Comparison of ENCODE assay signal across 9 cellular contexts in the genomic region with DNA sequence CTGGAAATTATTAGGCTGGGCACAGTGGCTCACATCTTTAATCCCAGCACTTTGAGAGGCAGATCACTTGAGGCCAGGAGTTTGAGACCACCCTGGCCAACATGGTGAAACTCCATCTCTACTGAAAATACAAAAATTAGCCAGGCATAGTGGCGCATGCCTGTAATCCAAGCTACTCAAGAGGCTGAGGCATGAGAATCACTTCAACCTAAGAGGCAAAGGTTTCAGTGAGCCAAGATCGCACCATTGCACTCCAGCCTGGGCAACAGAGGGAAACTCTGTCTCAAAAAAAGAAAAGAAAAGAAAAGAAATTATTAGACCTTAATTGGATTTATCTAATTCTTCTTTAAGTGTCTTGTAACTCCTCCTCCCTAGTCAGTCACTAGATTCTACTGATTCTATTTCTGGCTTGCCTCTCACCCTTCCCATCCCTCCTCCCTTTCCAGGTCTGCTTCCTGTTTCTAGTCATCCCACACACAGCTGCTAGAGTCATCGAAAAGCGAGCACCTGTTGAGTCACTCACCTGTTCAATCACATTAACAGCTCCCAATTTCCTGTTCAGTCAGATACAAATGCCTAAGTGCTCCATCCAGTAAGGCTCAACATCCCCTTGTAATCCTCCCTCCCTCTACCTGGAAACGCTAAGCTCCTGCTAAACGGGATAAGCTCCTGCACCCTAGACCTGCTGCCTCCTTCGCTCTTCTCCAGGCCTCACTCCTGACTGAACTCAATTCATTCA. TPM values are rescaled to one million over a fixed set of nuclear protein-coding genes. Genes with fewer than 3 reads are reported as not detected.
DNase-seq lines count a peak whose midpoint lies in the region; ATAC-seq, FAIRE-seq and TF ChIP-seq lines count a peak whose summit lies in the region.
"Had no signal": no experiment of that assay in that cellular context is flagged by ENCODE, and none has a peak within 500 bp of the region (broad histone marks: within the 10 kb centered on the region; RNA-seq: fewer than 3 reads in every experiment).

No MANE protein-coding gene starts in this region.

- H3K4me3 ChIP-seq in PC-3 (ENCODE audit: low read length) = no peak overlapping the region

- peak overlapping the region; percentile 84 for H3K27ac ChIP-seq in PC-3 (ENCODE audit: low read length)

- no peak for ATAC-seq in natural killer cell treated with Interleukin-12 subunit alpha and Interleukin-12 subunit beta and Interleukin-15 and Interleukin-18, amount 100 ng/mL, for 72 hours
- no peak for ATAC-seq in natural killer cell
- ATAC-seq in PC-3 = peak; percentile 67

- H3K9me3 Mint-ChIP-seq in natural killer cell treated with Interleukin-12 subunit alpha and Interleukin-12 subunit beta and Interleukin-15 and Interleukin-18, amount 100 ng/mL, for 72 hours = no peaks in the 10 kb centered on the region
- no peaks in the 10 kb centered on the region for H3K9me3 Mint-ChIP-seq in natural killer cell

- no peaks in the 10 kb centered on the region for H3K27me3 Mint-ChIP-seq in natural killer cell treated with Interleukin-12 subunit alpha and Interleukin-12 subunit beta and Interleukin-15 and Interleukin-18, amount 100 ng/mL, for 72 hours
- no peaks in the 10 kb centered on the region for H3K27me3 Mint-ChIP-seq in natural killer cell (ENCODE audit: low read depth in 2 of 2)

- CTCF ChIA-PET in PC-3 (lab: Charles Lee) = interaction anchor here (0.8 kb wide), 1 partner anchor 38 kb away, joined by 5 read pairs; no protein-coding TSS in a partner anchor

- BruUV-seq in PC-3 (replicated peaks; lab: Mats Ljungman, UMichigan) = no TSS peak

- H3K4me1 ChIP-seq in PC-3 (ENCODE audit: insufficient read depth, low read length) = peaks cover 44% of the 10 kb centered on the region

- peak overlapping the region; percentile 66 for H3K4me2 ChIP-seq in PC-3 (ENCODE audit: low read length)

- no peaks in the 10 kb centered on the region for H3K9me2 ChIP-seq in PC-3 (replicated peaks; ENCODE audit: low read length)

- POLR2A ChIA-PET in PC-3 (lab: Charles Lee; ENCODE audit: unreplicated experiment) = no interaction called here

- DNase-seq in natural killer cell treated with Interleukin-12 subunit alpha and Interleukin-12 subunit beta and Interleukin-15 and Interleukin-18, amount 100 ng/mL, for 72 hours (ENCODE audit: low spot score) = no peak
- DNase-seq in natural killer cell = no peak
- DNase-seq in PC-3 = peak; percentile 94
- DNase-seq in iPS DF 19.7 (ENCODE audit: low read depth, low spot score) = peak; percentile 35
- DNase-seq in AG08396 (ENCODE audit: low spot score) = no peak
- no peak for DNase-seq in GM19239 (ENCODE audit: insufficient read length, low spot score)
- no peak for DNase-seq in mesenteric fat pad (ENCODE audit: low spot score)
- no peak for DNase-seq in NCI-H2227 treated with DMSO at 0.1 percent for 48 hours (lab: John Stamatoyannopoulos, UW)
- DNase-seq: aorta had no signal

- H3K36me3 Mint-ChIP-seq in natural killer cell treated with Interleukin-12 subunit alpha and Interleukin-12 subunit beta and Interleukin-15 and Interleukin-18, amount 100 ng/mL, for 72 hours = peaks cover 25% of the 10 kb centered on the region
- peaks cover 19% of the 10 kb centered on the region for H3K36me3 Mint-ChIP-seq in natural killer cell

- H3K9ac ChIP-seq in PC-3 (ENCODE audit: low read length) = peak overlapping the region; percentile 42

- FAIRE-seq in GM19239 (lab: Jason Lieb, UNC) = no peak

- peaks cover 4% of the 10 kb centered on the region; the same call in 1 of the 2 replicates for H3K79me2 ChIP-seq in PC-3 (ENCODE audit: low read length)

- intact Hi-C loops in natural killer cell (cut with micrococcal nuclease) (no loop called here), PC-3 (cut with micrococcal nuclease) (no loop called here)

- H2AFZ ChIP-seq in PC-3 (ENCODE audit: low read length) = no peak overlapping the region

- H3K9me3 ChIP-seq in PC-3 (ENCODE audit: low read length) = no peaks in the 10 kb centered on the region

- H4K20me1 ChIP-seq in PC-3 (ENCODE audit: low read length) = no peaks in the 10 kb centered on the region

- peak overlapping the region; percentile 26 for H3K4me3 Mint-ChIP-seq in natural killer cell treated with Interleukin-12 subunit alpha and Interleukin-12 subunit beta and Interleukin-15 and Interleukin-18, amount 100 ng/mL, for 72 hours
- H3K4me3 Mint-ChIP-seq in natural killer cell = no peak overlapping the region

- TF ChIP-seq CTCF in natural killer cell (IDR thresholded peaks at IDR 0.05) (no peak), PC-3 (conservative IDR thresholded peaks at IDR 0.05; ENCODE audit: low read depth, low read length) (no peak)

- peaks cover 13% of the 10 kb centered on the region for H3F3A ChIP-seq in PC-3 (ENCODE audit: low read length, unreplicated experiment)

- peaks cover 5% of the 10 kb centered on the region; the same call in 1 of the 2 replicates for H3K36me3 ChIP-seq in PC-3 (ENCODE audit: low read depth, low read length)

- peak overlapping the region; percentile 66 to 85 for H3K27ac Mint-ChIP-seq in natural killer cell treated with Interleukin-12 subunit alpha and Interleukin-12 subunit beta and Interleukin-15 and Interleukin-18, amount 100 ng/mL, for 72 hours
- peak overlapping the region in 1 of 2 donors; percentile 46 for H3K27ac Mint-ChIP-seq in natural killer cell

- peaks cover 38 to 57% of the 10 kb centered on the region in 2 donors for H3K4me1 Mint-ChIP-seq in natural killer cell treated with Interleukin-12 subunit alpha and Interleukin-12 subunit beta and Interleukin-15 and Interleukin-18, amount 100 ng/mL, for 72 hours (ENCODE audit: low read depth in 2 of 2)
- peaks cover 15 to 48% of the 10 kb centered on the region in 2 donors for H3K4me1 Mint-ChIP-seq in natural killer cell

- no peaks in the 10 kb centered on the region for H3K27me3 ChIP-seq in PC-3 (ENCODE audit: low read length)

RNA-seq across cellular contexts. Expression of a gene that starts 34.6 kb away (rescaled TPM):
- total RNA-seq in natural killer cell treated with Interleukin-12 subunit alpha and Interleukin-12 subunit beta and Interleukin-15 and Interleukin-18, amount 100 ng/mL, for 72 hours = 100 to 1,000 TPM; 131 TPM
- total RNA-seq in natural killer cell (10 to 100 TPM; 52.9 to 90.5 (median 67.2) TPM), PC-3 (2014; rRNA removed) (13.5 and 17.9 TPM in 2 replicates), mesenteric fat pad (27.1 TPM)

Comparison
In these comparisons a context has a peak if more than half of its experiments do, and no peak if none do; other contexts are left out.
1. DNase-seq: peak in PC-3 (single experiment) and iPS DF 19.7 (single experiment); none in natural killer cell treated with Interleukin-12 subunit alpha and Interleukin-12 subunit beta and Interleukin-15 and Interleukin-18, amount 100 ng/mL, for 72 hours (single experiment), natural killer cell (single experiment), AG08396 (single experiment), GM19239 (single experiment), mesenteric fat pad (single experiment) and NCI-H2227 treated with DMSO at 0.1 percent for 48 hours (single experiment).